8 cellular contexts compared by ENCODE assay signal in the genomic region with DNA sequence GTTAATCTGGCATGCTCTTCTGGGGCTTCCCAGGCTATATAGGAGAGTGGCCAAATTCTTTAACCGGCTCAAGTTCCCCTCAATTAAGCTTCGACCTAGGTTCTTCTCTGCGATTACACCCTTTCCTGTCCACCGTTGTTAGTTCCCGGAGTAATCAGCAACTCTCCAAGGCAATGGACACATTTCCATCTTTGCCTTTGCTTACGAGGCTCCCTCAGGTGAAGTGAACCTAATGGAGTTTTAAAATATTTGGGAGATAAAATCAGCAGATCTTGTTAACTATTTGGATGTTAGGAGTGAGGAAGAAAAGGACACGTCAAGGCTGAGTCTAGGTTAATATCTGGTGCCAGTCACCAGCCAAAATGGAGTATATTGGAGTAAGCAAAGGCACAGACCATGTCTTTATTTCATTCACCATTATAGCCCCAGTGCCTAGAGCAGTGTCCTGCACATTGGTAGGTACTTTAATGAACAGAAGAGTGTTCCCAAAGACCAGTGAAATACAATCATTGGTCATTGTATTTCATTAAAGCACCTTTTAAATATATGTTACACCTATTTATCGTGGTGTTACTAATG. TPM values are rescaled to one million over a fixed set of nuclear protein-coding genes. Genes with fewer than 3 reads are reported as not detected.
DNase-seq lines count a peak whose midpoint lies in the region; ATAC-seq and TF ChIP-seq lines count a peak whose summit lies in the region.

No MANE protein-coding gene starts in this region.

- no peak for TF ChIP-seq CTCF in Caco-2 (IDR thresholded peaks at IDR 0.05; ENCODE audit: insufficient read depth in 1 of 2, low read depth in 1 of 2, low read length in 1 of 2, severe bottlenecking in 1 of 2, unreplicated experiment in 1 of 2)
- no peak for TF ChIP-seq CTCF in brain (conservative IDR thresholded peaks at IDR 0.05)

- H3K9ac ChIP-seq in muscle layer of colon (ENCODE audit: low read length): peak overlapping the region; percentile 95

- H3K4me1 Mint-ChIP-seq in Caco-2 (ENCODE audit: low read depth, unreplicated experiment) (peaks cover 12% of the 10 kb centered on the region), brain (peaks cover 47% of the 10 kb centered on the region)

- POLR2A ChIA-PET in Caco-2 (lab: Charles Lee): no interaction called here

- H3K27me3 ChIP-seq in Caco-2 (replicated peaks; ENCODE audit: control insufficient read depth, insufficient read depth, low read length): no peaks in the 10 kb centered on the region
- no peaks in the 10 kb centered on the region for H3K27me3 ChIP-seq in muscle layer of colon (ENCODE audit: control insufficient read depth in 1 of 2, insufficient read depth in 2 of 2, low read length in 2 of 2)

- H3K4me3 Mint-ChIP-seq in Caco-2 (ENCODE audit: unreplicated experiment): peak overlapping the region; percentile 84
- peak overlapping the region; percentile 95 to 98 (median 97) for H3K4me3 Mint-ChIP-seq in brain

- CTCF ChIA-PET in Caco-2 (lab: Charles Lee): no interaction called here

- no peaks in the 10 kb centered on the region for H3K9me3 Mint-ChIP-seq in Caco-2 (ENCODE audit: unreplicated experiment)
- H3K9me3 Mint-ChIP-seq in brain: peaks cover 0 to 5% (median 0%) of the 10 kb centered on the region in 5 experiments

- H3K9me3 ChIP-seq in Caco-2: no peaks in the 10 kb centered on the region; the same call in 1 of the 2 replicates
- no peaks in the 10 kb centered on the region for H3K9me3 ChIP-seq in muscle layer of colon (ENCODE audit: low read length)

- DNase-seq in Caco-2: no peak
- DNase-seq in ecto neural progenitor cell (ENCODE audit: low spot score): no peak
- DNase-seq in OCI-M1 (lab: John Stamatoyannopoulos, UW): no peak
- no peak for DNase-seq in GOT3 (lab: John Stamatoyannopoulos, UW)
- no peak for DNase-seq in stimulated activated CD4-positive, alpha-beta T cell treated with anti-CD3 and anti-CD28 coated beads, Interleukin-2, amount 100 ng/mL, for 24 hours

- H3K4me3 ChIP-seq in Caco-2 (ENCODE audit: low read depth, low read length): peak overlapping the region; percentile 61
- H3K4me3 ChIP-seq in muscle layer of colon (ENCODE audit: low read depth in 1 of 2, low read length in 2 of 2): peak overlapping the region; percentile 75 to 97

- intact Hi-C loops in Caco-2 (cut with micrococcal nuclease; ENCODE audit: unreplicated experiment): loop anchor here (1.0 kb wide), 1 partner anchor 47 kb away; no protein-coding TSS in a partner anchor

- H3K27me3 Mint-ChIP-seq in Caco-2 (ENCODE audit: insufficient read depth, unreplicated experiment) (no peaks in the 10 kb centered on the region), brain (peaks cover 15% of the 10 kb centered on the region)

- BruUV-seq in Caco-2 (replicated peaks; lab: Mats Ljungman, UMichigan): TSS peak; percentile 75

- peak overlapping the region; percentile 92 for H3K27ac ChIP-seq in muscle layer of colon (ENCODE audit: low read depth, low read length)

- peak; percentile 2 for ATAC-seq in HG03196 (IDR thresholded peaks at IDR 0.05; ENCODE audit: unreplicated experiment)

- H3K36me3 Mint-ChIP-seq in Caco-2 (ENCODE audit: insufficient read depth, unreplicated experiment) (peaks cover 25% of the 10 kb centered on the region), brain (peaks cover 28% of the 10 kb centered on the region)

- H3K27ac Mint-ChIP-seq in Caco-2 (ENCODE audit: unreplicated experiment): peak overlapping the region; percentile 90
- peak overlapping the region; percentile 99 for H3K27ac Mint-ChIP-seq in brain

- H3K4me1 ChIP-seq in Caco-2 (peaks cover 9% of the 10 kb centered on the region; the same call in 1 of the 2 replicates), muscle layer of colon (ENCODE audit: insufficient read depth, low read length) (peaks cover 20% of the 10 kb centered on the region)

- peaks cover 1% of the 10 kb centered on the region; the same call in 1 of the 2 replicates for H3K36me3 ChIP-seq in Caco-2 (ENCODE audit: control insufficient read depth, insufficient read depth, low read length)
- H3K36me3 ChIP-seq in muscle layer of colon (ENCODE audit: insufficient read depth, low read length): peaks cover 29% of the 10 kb centered on the region

RNA-seq across cellular contexts. Expression of gene UTP15, which starts 0.5 kb away (rescaled TPM):
- 29.1 and 33.0 TPM in 2 replicates for total RNA-seq in Caco-2 (2022)
- polyA plus RNA-seq in brain (ENCODE audit: insufficient read depth, low read depth, low replicate concordance): 2.6 TPM

RNA-seq across cellular contexts. Expression of gene ANKRA2, which starts 0.6 kb away (rescaled TPM):
- 9.2 and 10.2 TPM in 2 replicates for total RNA-seq in Caco-2 (2022)
- 6.5 TPM for polyA plus RNA-seq in brain (ENCODE audit: insufficient read depth, low read depth, low replicate concordance)

RNA-seq across cellular contexts. Expression of gene ARHGEF28, which starts 59.9 kb away (rescaled TPM):
- total RNA-seq in Caco-2 (2022): 4.6 and 7.5 TPM in 2 replicates
- 5.4 TPM for polyA plus RNA-seq in brain (ENCODE audit: insufficient read depth, low read depth, low replicate concordance)
